ENCODE assay signal across 8 cellular contexts in the genomic region with DNA sequence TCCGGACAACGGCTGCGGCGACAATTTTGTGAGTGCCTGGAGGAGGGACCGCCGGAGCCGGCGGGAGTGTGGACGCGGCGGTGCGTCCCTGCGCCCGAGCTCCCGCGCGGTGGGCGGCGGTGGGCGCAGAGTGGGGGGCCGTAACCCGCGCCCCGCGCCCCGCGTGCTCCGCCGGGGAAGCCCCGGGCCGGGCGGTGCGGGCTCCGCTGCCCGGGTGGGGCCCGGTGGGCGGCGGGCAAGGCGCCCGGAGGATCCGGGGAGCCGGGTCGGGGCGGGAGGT. TPM values are rescaled to one million over a fixed set of nuclear protein-coding genes. Genes with fewer than 3 reads are reported as not detected.
A peak's percentile ranks its signal among the peaks of the same experiment; 100 is the strongest.
DNase-seq lines count a peak whose midpoint lies in the region; ATAC-seq and TF ChIP-seq lines count a peak whose summit lies in the region.

No MANE protein-coding gene starts in this region.

- no peaks in the 10 kb centered on the region for H3K36me3 Mint-ChIP-seq in natural killer cell

- DNase-seq in D341Med (ENCODE audit: low spot score) (peak; percentile 79), caudate nucleus (lab: John Stamatoyannopoulos, UW) (no peak), natural killer cell (no peak), H4 (ENCODE audit: low spot score) (no peak), inferior parietal cortex (ENCODE audit: extremely low spot score) (no peak), mesenteric fat pad (ENCODE audit: low spot score) (no peak)

- H3K27ac Mint-ChIP-seq in natural killer cell: peak overlapping the region in 1 of 2 donors; percentile 86

- ATAC-seq in HG03439 (IDR thresholded peaks at IDR 0.05; ENCODE audit: unreplicated experiment): peak; percentile 25
- no peak for ATAC-seq in natural killer cell
- no peak for ATAC-seq in HG02759 (IDR thresholded peaks at IDR 0.05; ENCODE audit: unreplicated experiment)

- intact Hi-C loops in natural killer cell (cut with micrococcal nuclease): loop anchor here (10.0 kb wide), 1 partner anchor 150 kb away; a partner anchor contains a TSS

- H3K27ac ChIP-seq in caudate nucleus (ENCODE audit: low read depth, low read length): peak overlapping the region; percentile 82

- H3K4me1 Mint-ChIP-seq in natural killer cell: peaks cover 6 to 18% of the 10 kb centered on the region in 2 donors

- H3K4me3 Mint-ChIP-seq in natural killer cell: peak overlapping the region; percentile 75

- H3K27me3 Mint-ChIP-seq in natural killer cell (ENCODE audit: low read depth in 2 of 2): peaks cover 5 to 7% of the 10 kb centered on the region in 2 donors

- TF ChIP-seq CTCF in natural killer cell (IDR thresholded peaks at IDR 0.05): no peak

- H3K9me3 Mint-ChIP-seq in natural killer cell: no peaks in the 10 kb centered on the region

RNA-seq across cellular contexts. Expression of a gene that starts 0.4 kb away (rescaled TPM):
- total RNA-seq in natural killer cell (10 to 100 TPM; 31.6 to 37.3 (median 32.8) TPM), mesenteric fat pad (113 TPM)
- 4.8 and 5.9 TPM in 2 replicates for total RNA-seq in H4 (2014; rRNA removed; shearing (Covaris generic))
